ENCODE assay signal across 4 cellular contexts in the genomic region with DNA sequence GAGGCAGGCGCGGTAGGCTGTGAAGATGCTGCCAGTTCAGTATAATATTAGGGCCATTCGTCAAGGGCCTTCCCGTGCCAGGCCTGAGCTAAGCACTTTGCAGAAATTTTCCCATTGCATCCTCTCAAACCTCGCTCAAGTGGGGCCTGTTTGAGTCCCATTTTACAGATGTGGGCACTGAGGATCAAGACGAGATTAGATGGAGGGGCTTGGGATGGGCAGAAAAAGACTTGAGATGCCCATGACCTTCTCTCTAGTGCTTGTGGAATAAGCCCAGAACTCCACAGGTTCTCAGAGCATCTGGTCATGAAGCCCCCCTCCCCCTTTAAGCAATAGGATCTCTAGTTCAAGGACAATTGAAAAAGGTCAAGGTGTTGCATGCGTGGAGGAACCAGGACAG.
A peak's percentile ranks its signal among the peaks of the same experiment; 100 is the strongest.
TF ChIP-seq lines count a peak whose summit lies in the region.

No MANE protein-coding gene starts in this region.

TF ChIP-seq in SK-N-SH treated with all-trans-retinoic acid at 6 μM for 48 hours, 23 proteins besides CTCF, POLR2A, EP300 and RAD21:
- TF ChIP-seq, protein P1, sequence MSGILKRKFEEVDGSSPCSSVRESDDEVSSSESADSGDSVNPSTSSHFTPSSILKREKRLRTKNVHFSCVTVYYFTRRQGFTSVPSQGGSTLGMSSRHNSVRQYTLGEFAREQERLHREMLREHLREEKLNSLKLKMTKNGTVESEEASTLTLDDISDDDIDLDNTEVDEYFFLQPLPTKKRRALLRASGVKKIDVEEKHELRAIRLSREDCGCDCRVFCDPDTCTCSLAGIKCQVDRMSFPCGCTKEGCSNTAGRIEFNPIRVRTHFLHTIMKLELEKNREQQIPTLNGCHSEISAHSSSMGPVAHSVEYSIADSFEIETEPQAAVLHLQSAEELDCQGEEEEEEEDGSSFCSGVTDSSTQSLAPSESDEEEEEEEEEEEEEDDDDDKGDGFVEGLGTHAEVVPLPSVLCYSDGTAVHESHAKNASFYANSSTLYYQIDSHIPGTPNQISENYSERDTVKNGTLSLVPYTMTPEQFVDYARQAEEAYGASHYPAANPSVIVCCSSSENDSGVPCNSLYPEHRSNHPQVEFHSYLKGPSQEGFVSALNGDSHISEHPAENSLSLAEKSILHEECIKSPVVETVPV (CRISPR knock-in tag; IDR thresholded peaks at IDR 0.05) = no peak
- TF ChIP-seq, protein P2, sequence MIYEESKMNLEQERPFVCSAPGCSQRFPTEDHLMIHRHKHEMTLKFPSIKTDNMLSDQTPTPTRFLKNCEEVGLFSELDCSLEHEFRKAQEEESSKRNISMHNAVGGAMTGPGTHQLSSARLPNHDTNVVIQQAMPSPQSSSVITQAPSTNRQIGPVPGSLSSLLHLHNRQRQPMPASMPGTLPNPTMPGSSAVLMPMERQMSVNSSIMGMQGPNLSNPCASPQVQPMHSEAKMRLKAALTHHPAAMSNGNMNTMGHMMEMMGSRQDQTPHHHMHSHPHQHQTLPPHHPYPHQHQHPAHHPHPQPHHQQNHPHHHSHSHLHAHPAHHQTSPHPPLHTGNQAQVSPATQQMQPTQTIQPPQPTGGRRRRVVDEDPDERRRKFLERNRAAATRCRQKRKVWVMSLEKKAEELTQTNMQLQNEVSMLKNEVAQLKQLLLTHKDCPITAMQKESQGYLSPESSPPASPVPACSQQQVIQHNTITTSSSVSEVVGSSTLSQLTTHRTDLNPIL (CRISPR knock-in tag; IDR thresholded peaks at IDR 0.05; ENCODE audit: low read depth) = no peak
- TF ChIP-seq GLIS3 (CRISPR knock-in tag; IDR thresholded peaks at IDR 0.05) (no peak), RARB (CRISPR knock-in tag; IDR thresholded peaks at IDR 0.05) (no peak), ISL1 (CRISPR knock-in tag; IDR thresholded peaks at IDR 0.05) (no peak), TOX (CRISPR knock-in tag; IDR thresholded peaks at IDR 0.05; ENCODE audit: borderline replicate concordance) (no peak)

TF ChIP-seq in SK-N-SH, 30 proteins besides CTCF, POLR2A, EP300 and RAD21 (continues in another document):
- TF ChIP-seq TCF12 (IDR thresholded peaks at IDR 0.05) (no peak), CHD2 (IDR thresholded peaks at IDR 0.05; ENCODE audit: low read length, partially characterized antibody) (no peak), TAF1 (IDR thresholded peaks at IDR 0.05; ENCODE audit: borderline replicate concordance, low read depth, low read length) (no peak), ELF1 (IDR thresholded peaks at IDR 0.05) (no peak), RXRA (IDR thresholded peaks at IDR 0.05; ENCODE audit: borderline replicate concordance, low read depth) (no peak), MXI1 (IDR thresholded peaks at IDR 0.05; ENCODE audit: low read depth, low read length) (no peak), SIN3A (IDR thresholded peaks at IDR 0.05; ENCODE audit: borderline replicate concordance, low read depth, low read length) (no peak)
- TF ChIP-seq, protein P3, sequence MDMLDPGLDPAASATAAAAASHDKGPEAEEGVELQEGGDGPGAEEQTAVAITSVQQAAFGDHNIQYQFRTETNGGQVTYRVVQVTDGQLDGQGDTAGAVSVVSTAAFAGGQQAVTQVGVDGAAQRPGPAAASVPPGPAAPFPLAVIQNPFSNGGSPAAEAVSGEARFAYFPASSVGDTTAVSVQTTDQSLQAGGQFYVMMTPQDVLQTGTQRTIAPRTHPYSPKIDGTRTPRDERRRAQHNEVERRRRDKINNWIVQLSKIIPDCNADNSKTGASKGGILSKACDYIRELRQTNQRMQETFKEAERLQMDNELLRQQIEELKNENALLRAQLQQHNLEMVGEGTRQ (IDR thresholded peaks at IDR 0.05; ENCODE audit: borderline replicate concordance, low read depth, low read length) = no peak
- TF ChIP-seq, protein P4, sequence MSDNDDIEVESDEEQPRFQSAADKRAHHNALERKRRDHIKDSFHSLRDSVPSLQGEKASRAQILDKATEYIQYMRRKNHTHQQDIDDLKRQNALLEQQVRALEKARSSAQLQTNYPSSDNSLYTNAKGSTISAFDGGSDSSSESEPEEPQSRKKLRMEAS (IDR thresholded peaks at IDR 0.05; ENCODE audit: low read depth) = no peak
- TF ChIP-seq, protein P5, sequence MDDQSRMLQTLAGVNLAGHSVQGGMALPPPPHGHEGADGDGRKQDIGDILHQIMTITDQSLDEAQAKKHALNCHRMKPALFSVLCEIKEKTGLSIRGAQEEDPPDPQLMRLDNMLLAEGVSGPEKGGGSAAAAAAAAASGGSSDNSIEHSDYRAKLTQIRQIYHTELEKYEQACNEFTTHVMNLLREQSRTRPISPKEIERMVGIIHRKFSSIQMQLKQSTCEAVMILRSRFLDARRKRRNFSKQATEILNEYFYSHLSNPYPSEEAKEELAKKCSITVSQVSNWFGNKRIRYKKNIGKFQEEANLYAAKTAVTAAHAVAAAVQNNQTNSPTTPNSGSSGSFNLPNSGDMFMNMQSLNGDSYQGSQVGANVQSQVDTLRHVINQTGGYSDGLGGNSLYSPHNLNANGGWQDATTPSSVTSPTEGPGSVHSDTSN (IDR thresholded peaks at IDR 0.05) = no peak
- TF ChIP-seq, protein P6, sequence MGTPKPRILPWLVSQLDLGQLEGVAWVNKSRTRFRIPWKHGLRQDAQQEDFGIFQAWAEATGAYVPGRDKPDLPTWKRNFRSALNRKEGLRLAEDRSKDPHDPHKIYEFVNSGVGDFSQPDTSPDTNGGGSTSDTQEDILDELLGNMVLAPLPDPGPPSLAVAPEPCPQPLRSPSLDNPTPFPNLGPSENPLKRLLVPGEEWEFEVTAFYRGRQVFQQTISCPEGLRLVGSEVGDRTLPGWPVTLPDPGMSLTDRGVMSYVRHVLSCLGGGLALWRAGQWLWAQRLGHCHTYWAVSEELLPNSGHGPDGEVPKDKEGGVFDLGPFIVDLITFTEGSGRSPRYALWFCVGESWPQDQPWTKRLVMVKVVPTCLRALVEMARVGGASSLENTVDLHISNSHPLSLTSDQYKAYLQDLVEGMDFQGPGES (IDR thresholded peaks at IDR 0.05; ENCODE audit: low read depth, low read length) = no peak

TF ChIP-seq in HEK293, 187 proteins besides CTCF, POLR2A, EP300 and RAD21:
- TF ChIP-seq ZNF175 (tag by site-specific recombination; IDR thresholded peaks at IDR 0.05) (no peak), ZNF585B (tag by site-specific recombination; IDR thresholded peaks at IDR 0.05) (peak; percentile 42)

TF ChIP-seq in H1, 55 proteins besides CTCF, POLR2A, EP300 and RAD21:
- TF ChIP-seq NRF1 (IDR thresholded peaks at IDR 0.05; ENCODE audit: low read depth, low read length) (no peak), POU5F1 (IDR thresholded peaks at IDR 0.05; ENCODE audit: low read depth, low read length) (no peak), ZNF274 (IDR thresholded peaks at IDR 0.05; ENCODE audit: borderline replicate concordance, extremely low read depth, low read length) (no peak), RBBP5 (IDR thresholded peaks at IDR 0.05; ENCODE audit: borderline replicate concordance, low read depth, low read length) (no peak), EGR1 (IDR thresholded peaks at IDR 0.05; ENCODE audit: borderline replicate concordance, low read depth, low read length) (no peak), NANOG (IDR thresholded peaks at IDR 0.05; ENCODE audit: insufficient read depth, low read depth, low read length, poor library complexity, severe bottlenecking) (no peak), SIN3A (conservative IDR thresholded peaks at IDR 0.05 in 1 of 2, IDR thresholded peaks at IDR 0.05 in 1 of 2; ENCODE audit: low read depth in 1 of 2, low read length in 2 of 2) (no peak), BACH1 (IDR thresholded peaks at IDR 0.05; ENCODE audit: low read length) (no peak)
